In the genomic region with DNA sequence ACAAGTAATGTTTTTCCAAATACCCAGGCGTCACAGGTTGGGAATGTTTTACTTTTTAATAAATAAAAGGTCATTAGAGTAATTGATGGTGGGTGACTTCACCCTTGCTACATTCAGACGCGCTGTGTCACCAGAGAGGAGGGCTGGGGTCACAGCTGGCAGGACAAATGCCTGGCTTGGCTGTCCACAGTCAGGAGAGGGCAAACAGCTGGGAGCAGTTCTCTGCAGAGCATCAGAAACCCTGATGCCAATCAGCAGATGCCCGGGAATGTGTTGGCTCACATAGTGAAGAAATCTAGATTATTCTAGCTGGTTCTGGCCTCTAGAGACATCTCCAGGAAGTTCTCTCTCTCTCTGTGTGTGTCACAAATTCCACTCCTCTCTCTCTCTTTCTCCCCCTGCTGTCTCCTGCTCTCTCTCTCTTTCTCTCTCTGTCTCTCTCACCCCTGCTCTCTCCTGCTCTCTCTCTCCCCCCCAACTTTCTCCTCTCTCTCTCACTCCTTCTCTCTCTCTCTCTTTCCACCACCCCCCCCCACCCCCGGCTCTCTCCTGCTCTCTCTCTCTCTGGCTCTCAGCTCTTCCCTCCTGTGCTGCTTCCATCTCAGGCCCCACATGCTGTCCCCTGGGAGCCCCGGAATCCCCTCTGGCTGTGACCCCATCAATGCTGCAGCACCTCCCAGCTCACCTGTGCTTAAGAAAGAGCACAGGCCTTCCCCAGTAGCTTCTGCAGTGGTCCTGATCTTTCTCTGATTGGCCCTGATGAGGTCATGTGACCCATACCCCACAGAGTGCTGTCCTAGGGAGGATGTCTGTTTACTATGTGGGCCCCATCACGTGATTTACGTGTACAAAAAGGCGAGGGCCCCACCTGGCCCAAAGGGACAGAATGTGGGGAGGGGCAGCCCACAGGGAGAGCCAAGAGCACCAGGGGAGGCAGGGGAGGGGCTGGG, we compare ENCODE assay signal across 1 cellular context.
TF ChIP-seq lines count a peak whose summit lies in the region.

No MANE protein-coding gene starts in this region.

TF ChIP-seq in K562, 482 proteins besides CTCF, POLR2A, EP300 and RAD21 (continued from another document):
- TF ChIP-seq, protein P1, sequence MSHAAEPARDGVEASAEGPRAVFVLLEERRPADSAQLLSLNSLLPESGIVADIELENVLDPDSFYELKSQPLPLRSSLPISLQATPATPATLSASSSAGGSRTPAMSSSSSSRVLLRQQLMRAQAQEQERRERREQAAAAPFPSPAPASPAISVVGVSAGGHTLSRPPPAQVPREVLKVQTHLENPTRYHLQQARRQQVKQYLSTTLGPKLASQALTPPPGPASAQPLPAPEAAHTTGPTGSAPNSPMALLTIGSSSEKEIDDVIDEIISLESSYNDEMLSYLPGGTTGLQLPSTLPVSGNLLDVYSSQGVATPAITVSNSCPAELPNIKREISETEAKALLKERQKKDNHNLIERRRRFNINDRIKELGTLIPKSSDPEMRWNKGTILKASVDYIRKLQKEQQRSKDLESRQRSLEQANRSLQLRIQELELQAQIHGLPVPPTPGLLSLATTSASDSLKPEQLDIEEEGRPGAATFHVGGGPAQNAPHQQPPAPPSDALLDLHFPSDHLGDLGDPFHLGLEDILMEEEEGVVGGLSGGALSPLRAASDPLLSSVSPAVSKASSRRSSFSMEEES (CRISPR knock-in tag; IDR thresholded peaks at IDR 0.05): peak; percentile 79
